22 cellular contexts compared by ENCODE assay signal in genomic region chr19:22530042-22530441, GRCh38.
"Had no signal": no experiment of that assay in that cellular context is flagged by ENCODE, and none has a peak within 500 bp of the region (broad histone marks: within the 10 kb centered on the region; RNA-seq: fewer than 3 reads in every experiment).

No MANE protein-coding gene starts in this region.

- H3K36me3 Mint-ChIP-seq: IgD-negative memory B cell had no signal

- H3K27ac ChIP-seq: HL-60, KMS-11, SJSA1, SK-N-MC had no signal

- H3K27me3 Mint-ChIP-seq: IgD-negative memory B cell had no signal

- H3K4me1 ChIP-seq: SJSA1 had no signal

- FAIRE-seq: HTR-8/SVneo, K562 had no signal

- ATAC-seq: K562, Panc1, PC-3 had no signal

- H3K4me3 Mint-ChIP-seq: IgD-negative memory B cell had no signal

- H3K4me3 ChIP-seq: K562, SJSA1, SK-N-MC had no signal

- H3K27ac Mint-ChIP-seq: IgD-negative memory B cell had no signal

- DNase-seq: Kasumi-1, NCI-H1092 treated with DMSO at 0.1 percent for 48 hours, NCI-H1436, NCI-H187, NCI-H2029, NCI-H2081 treated with DMSO at 0.1 percent for 48 hours, NCI-H2171 treated with DMSO at 0.1 percent for 48 hours, NCI-H345, NCI-H446 treated with DMSO at 0.1 percent for 48 hours, NCI-H510A treated with DMSO at 0.1 percent for 48 hours, NCI-H526, PC-3, Right ventricle myocardium superior, SIG-M5 had no signal

- H3K4me2 ChIP-seq: KMS-11 had no signal

- H3K27me3 ChIP-seq: SJSA1 had no signal

- H3K36me3 ChIP-seq: SJSA1 had no signal

- H3K4me1 Mint-ChIP-seq: IgD-negative memory B cell had no signal
